ENCODE assay signal across 9 cellular contexts in genomic region chr9:70260606-70261005, GRCh38. TPM values are rescaled to one million over a fixed set of nuclear protein-coding genes. Genes with fewer than 3 reads are reported as not detected.
A peak's percentile ranks its signal among the peaks of the same experiment; 100 is the strongest.
DNase-seq lines count a peak whose midpoint lies in the region; ATAC-seq, FAIRE-seq and TF ChIP-seq lines count a peak whose summit lies in the region.
"Had no signal": no experiment of that assay in that cellular context is flagged by ENCODE, and none has a peak within 500 bp of the region (broad histone marks: within the 10 kb centered on the region; RNA-seq: fewer than 3 reads in every experiment).

No MANE protein-coding gene starts in this region.

- TF ChIP-seq CTCF in SK-N-SH (IDR thresholded peaks at IDR 0.05): no peak
- TF ChIP-seq CTCF in dorsolateral prefrontal cortex (IDR thresholded peaks at IDR 0.05 in 54 of 56, conservative IDR thresholded peaks at IDR 0.05 in 2 of 56; ENCODE audit: low read depth in 1 of 56, partially characterized antibody in 56 of 56): no peak

- no peaks in the 10 kb centered on the region for H3K27me3 ChIP-seq in SK-N-SH (ENCODE audit: insufficient read depth)
- H3K27me3 ChIP-seq in dorsolateral prefrontal cortex: no peaks in the 10 kb centered on the region
- no peaks in the 10 kb centered on the region for H3K27me3 ChIP-seq in skeletal muscle satellite cell (ENCODE audit: control insufficient read depth, insufficient read depth, low read length)

- DNase-seq in SK-N-SH (no peak), dorsolateral prefrontal cortex (no peak), NCI-H1048 (lab: John Stamatoyannopoulos, UW) (no peak), amniotic stem cell (lab: John Stamatoyannopoulos, UW) (no peak), RCC 7860 (ENCODE audit: low spot score) (no peak)

- H3K4me2 ChIP-seq in SK-N-SH (peak overlapping the region; percentile 92), skeletal muscle satellite cell (ENCODE audit: low read length) (peak overlapping the region; percentile 94)

- H3K79me2 ChIP-seq in SK-N-SH (ENCODE audit: insufficient read depth): peaks cover 88% of the 10 kb centered on the region

- POLR2A ChIA-PET in SK-N-SH (lab: Yijun Ruan, JAX): interaction anchor here (0.7 kb wide), 1 partner anchor 11 kb away, joined by 3 read pairs; no protein-coding TSS in a partner anchor

- H3K9me2 ChIP-seq in SK-N-SH: no peaks in the 10 kb centered on the region

- CTCF ChIA-PET in SK-N-SH (lab: Yijun Ruan, JAX): interaction anchor here (0.6 to 1.2 kb wide), 3 partner anchors 9 to 333 kb away, joined by 3 read pairs; no protein-coding TSS in a partner anchor

- H3F3A ChIP-seq in SK-N-SH (replicated peaks; ENCODE audit: insufficient read depth): peaks cover 13% of the 10 kb centered on the region

- peaks cover 39% of the 10 kb centered on the region for H4K20me1 ChIP-seq in SK-N-SH (ENCODE audit: insufficient read depth)

- no peak overlapping the region for H2AFZ ChIP-seq in SK-N-SH (ENCODE audit: low read depth)

- intact Hi-C loops in dorsolateral prefrontal cortex (cut with DNase I): loop anchor here in 1 of 2 donors (5.0 to 10.0 kb wide), 2 partner anchors 147 to 344 kb away; no protein-coding TSS in a partner anchor

- ATAC-seq in SK-N-SH treated with all-trans-retinoic acid at 6 μM for 48 hours (no peak), HG03103 (IDR thresholded peaks at IDR 0.05; ENCODE audit: low read depth, unreplicated experiment) (peak; percentile 36)

- H3K36me3 ChIP-seq in SK-N-SH (replicated peaks in 1 of 2; ENCODE audit: control insufficient read depth in 1 of 2, insufficient read depth in 2 of 2, low read length in 1 of 2): peaks cover 38 to 57% of the 10 kb centered on the region in 2 experiments
- peaks cover 39% of the 10 kb centered on the region for H3K36me3 ChIP-seq in skeletal muscle satellite cell (ENCODE audit: insufficient read depth, low read length)

- H3K27ac ChIP-seq in SK-N-SH (ENCODE audit: low read depth in 2 of 2, low read length in 1 of 2) (no peak overlapping the region), dorsolateral prefrontal cortex (no peak overlapping the region)
- H3K27ac ChIP-seq: 22Rv1 had no signal

- H3K4me1 ChIP-seq in SK-N-SH (ENCODE audit: control insufficient read depth in 1 of 2, insufficient read depth in 2 of 2, low read depth in 1 of 2, low read length in 1 of 2): peaks cover 18 to 28% of the 10 kb centered on the region in 2 experiments
- peaks cover 59% of the 10 kb centered on the region for H3K4me1 ChIP-seq in skeletal muscle satellite cell (ENCODE audit: control insufficient read depth, insufficient read depth, low read length)

- no peak for FAIRE-seq in RCC 7860 (lab: Jason Lieb, UNC)

- H3K4me3 ChIP-seq in SK-N-SH (ENCODE audit: low read depth in 2 of 2, low read length in 1 of 2): peak overlapping the region; percentile 88 to 97; a peak in 2 of 4 replicates
- H3K4me3 ChIP-seq in dorsolateral prefrontal cortex: peak overlapping the region in 36 of 59 donors; percentile 1 to 99 (median 92)
- peak overlapping the region; percentile 96 for H3K4me3 ChIP-seq in skeletal muscle satellite cell (ENCODE audit: low read length)

- H3K9ac ChIP-seq in SK-N-SH: no peak overlapping the region
- no peak overlapping the region for H3K9ac ChIP-seq in skeletal muscle satellite cell (ENCODE audit: low read depth, low read length)

- TF ChIP-seq EP300 in SK-N-SH (IDR thresholded peaks at IDR 0.05; ENCODE audit: borderline replicate concordance in 1 of 2, low read depth in 1 of 2, low read length in 1 of 2): no peak

- H3K9me3 ChIP-seq in SK-N-SH (no peaks in the 10 kb centered on the region), skeletal muscle satellite cell (replicated peaks; ENCODE audit: low read length) (no peaks in the 10 kb centered on the region)

- TF ChIP-seq RAD21 in SK-N-SH (IDR thresholded peaks at IDR 0.05; ENCODE audit: low read length): no peak

- 96% methylated on average over 8 of the region's 8 CpGs for WGBS in SK-N-SH (ENCODE audit: low lambda C conversion rate)

TF ChIP-seq in SK-N-SH, 30 proteins besides CTCF, POLR2A, EP300 and RAD21:
- TF ChIP-seq SMC3 (IDR thresholded peaks at IDR 0.05; ENCODE audit: low read depth, low read length) (no peak), MAX (IDR thresholded peaks at IDR 0.05; ENCODE audit: low read depth) (no peak), NRF1 (IDR thresholded peaks at IDR 0.05; ENCODE audit: low read depth, low read length) (no peak), YY1 (IDR thresholded peaks at IDR 0.05; ENCODE audit: low read depth) (no peak), POLR2AphosphoS5 (IDR thresholded peaks at IDR 0.05; ENCODE audit: low read depth, low read length) (no peak), TAF1 (IDR thresholded peaks at IDR 0.05; ENCODE audit: borderline replicate concordance, low read depth, low read length) (no peak), RXRA (IDR thresholded peaks at IDR 0.05; ENCODE audit: borderline replicate concordance, low read depth) (no peak), SIN3A (IDR thresholded peaks at IDR 0.05; ENCODE audit: borderline replicate concordance, low read depth, low read length) (no peak), RCOR1 (IDR thresholded peaks at IDR 0.05; ENCODE audit: low read length) (no peak), USF1 (IDR thresholded peaks at IDR 0.05; ENCODE audit: borderline replicate concordance, low read depth) (no peak), USF2 (IDR thresholded peaks at IDR 0.05; ENCODE audit: borderline replicate concordance, low read depth, low read length) (no peak), MXI1 (IDR thresholded peaks at IDR 0.05; ENCODE audit: low read depth, low read length) (no peak)

TF ChIP-seq in SK-N-SH treated with all-trans-retinoic acid at 6 μM for 48 hours, 23 proteins besides CTCF, POLR2A, EP300 and RAD21:
- TF ChIP-seq TSHZ2 (CRISPR knock-in tag; IDR thresholded peaks at IDR 0.05) (no peak), TCF4 (CRISPR knock-in tag; IDR thresholded peaks at IDR 0.05; ENCODE audit: borderline replicate concordance) (no peak), BACH2 (CRISPR knock-in tag; IDR thresholded peaks at IDR 0.05; ENCODE audit: borderline replicate concordance) (no peak), OSR1 (CRISPR knock-in tag; IDR thresholded peaks at IDR 0.05) (no peak), PATZ1 (CRISPR knock-in tag; IDR thresholded peaks at IDR 0.05; ENCODE audit: borderline replicate concordance) (no peak)

RNA-seq across cellular contexts. Expression of gene SMC5, which starts 1.8 kb away (rescaled TPM):
- polyA plus RNA-seq in SK-N-SH (2012; rRNA removed): 5.3 and 7.5 TPM in 2 replicates
- 6.5 and 8.2 TPM in 2 replicates for polyA plus RNA-seq in SK-N-SH (2012; cell fraction: cytosol; rRNA removed)
- 6.4 and 14.5 TPM in 2 replicates for polyA plus RNA-seq in SK-N-SH (2012; cell fraction: nucleus; rRNA removed)
- 10 to 100 TPM; 12.0 to 37.3 (median 21.9) TPM for total RNA-seq in dorsolateral prefrontal cortex
- total RNA-seq in skeletal muscle satellite cell (2012; rRNA removed): 17.3 and 19.3 TPM in 2 replicates
